Comparison of ENCODE assay signal across 1 cellular context in genomic region chr20:61640171-61640570, GRCh38.
TF ChIP-seq lines count a peak whose summit lies in the region.

No MANE protein-coding gene starts in this region.

TF ChIP-seq in neural cell, 6 proteins besides CTCF, POLR2A, EP300 and RAD21 (continued from another document):
- TF ChIP-seq REST (IDR thresholded peaks at IDR 0.05; ENCODE audit: borderline replicate concordance), result no peak
- no peak for TF ChIP-seq SMC3 (conservative IDR thresholded peaks at IDR 0.05; ENCODE audit: poor library complexity)
- TF ChIP-seq TAF1 (IDR thresholded peaks at IDR 0.05; ENCODE audit: low read depth), result no peak
